In genomic region chr6:143018955-143019354, GRCh38 we compare ENCODE assay signal across 1 cellular context.
TF ChIP-seq lines count a peak whose summit lies in the region.

No MANE protein-coding gene starts in this region.

TF ChIP-seq in K562, 482 proteins besides CTCF, POLR2A, EP300 and RAD21 (continued from another document):
- TF ChIP-seq MGA (IDR thresholded peaks at IDR 0.05) (no peak), CBX3 (IDR thresholded peaks at IDR 0.05; ENCODE audit: borderline replicate concordance in 1 of 2, low read length in 2 of 2) (no peak), POLR2AphosphoS5 (IDR thresholded peaks at IDR 0.05; ENCODE audit: control insufficient read depth, insufficient read depth, low read depth, low read length) (no peak), KHSRP (IDR thresholded peaks at IDR 0.05) (no peak), EGR1 (conservative IDR thresholded peaks at IDR 0.05) (no peak), BRD4 (IDR thresholded peaks at IDR 0.05) (no peak), ZSCAN29 (IDR thresholded peaks at IDR 0.05) (no peak), FOXK2 (conservative IDR thresholded peaks at IDR 0.05 in 1 of 2, IDR thresholded peaks at IDR 0.05 in 1 of 2; ENCODE audit: low read depth in 2 of 2) (peak; percentile 52 to 76), CTCFL (IDR thresholded peaks at IDR 0.05; ENCODE audit: borderline replicate concordance, insufficient read depth, low read depth, low read length, poor library complexity, severe bottlenecking) (no peak), ZBED1 (IDR thresholded peaks at IDR 0.05) (no peak), PBX2 (CRISPR knock-in tag; IDR thresholded peaks at IDR 0.05; ENCODE audit: low read depth) (no peak), PBX2 (tag; conservative IDR thresholded peaks at IDR 0.05; ENCODE audit: low read depth) (no peak), ZNF347 (CRISPR knock-in tag; IDR thresholded peaks at IDR 0.05; ENCODE audit: low read depth) (no peak), MAX (CRISPR knock-in tag; IDR thresholded peaks at IDR 0.05) (no peak), TBP (optimal IDR thresholded peaks at IDR 0.05; ENCODE audit: low read depth, low read length) (no peak), SUPT5H (IDR thresholded peaks at IDR 0.05) (no peak), ATF1 (CRISPR knock-in tag; IDR thresholded peaks at IDR 0.05) (no peak), ATF1 (tag; IDR thresholded peaks at IDR 0.05) (0 out of 2 replicates have a peak, but pooled peaks have one; percentile 13), GABPB2 (CRISPR knock-in tag; conservative IDR thresholded peaks at IDR 0.05) (no peak), NFXL1 (CRISPR knock-in tag; IDR thresholded peaks at IDR 0.05) (no peak), CEBPG (CRISPR knock-in tag; IDR thresholded peaks at IDR 0.05) (no peak), CEBPG (tag; conservative IDR thresholded peaks at IDR 0.05 in 1 of 2, IDR thresholded peaks at IDR 0.05 in 1 of 2) (no peak), ZNF740 (CRISPR knock-in tag; IDR thresholded peaks at IDR 0.05) (no peak), ZNF740 (tag; IDR thresholded peaks at IDR 0.05) (no peak), TAF9B (IDR thresholded peaks at IDR 0.05; ENCODE audit: partially characterized antibody) (no peak), ZFP36 (IDR thresholded peaks at IDR 0.05; ENCODE audit: low read depth, low read length, partially characterized antibody) (no peak), FOXK1 (CRISPR knock-in tag; IDR thresholded peaks at IDR 0.05; ENCODE audit: borderline replicate concordance) (no peak), GTF2E2 (tag; IDR thresholded peaks at IDR 0.05) (no peak), BCLAF1 (IDR thresholded peaks at IDR 0.05; ENCODE audit: borderline replicate concordance in 1 of 2, control insufficient read depth in 1 of 2, low read depth in 2 of 2, low read length in 1 of 2) (no peak), NEUROD1 (IDR thresholded peaks at IDR 0.05; ENCODE audit: borderline replicate concordance, low read depth, low read length, partially characterized antibody) (no peak), ZBTB9 (CRISPR knock-in tag; IDR thresholded peaks at IDR 0.05) (no peak)
TF ChIP-seq in K562: peak in this region for 8.
